Comparison of ENCODE assay signal across 12 cellular contexts in the genomic region with DNA sequence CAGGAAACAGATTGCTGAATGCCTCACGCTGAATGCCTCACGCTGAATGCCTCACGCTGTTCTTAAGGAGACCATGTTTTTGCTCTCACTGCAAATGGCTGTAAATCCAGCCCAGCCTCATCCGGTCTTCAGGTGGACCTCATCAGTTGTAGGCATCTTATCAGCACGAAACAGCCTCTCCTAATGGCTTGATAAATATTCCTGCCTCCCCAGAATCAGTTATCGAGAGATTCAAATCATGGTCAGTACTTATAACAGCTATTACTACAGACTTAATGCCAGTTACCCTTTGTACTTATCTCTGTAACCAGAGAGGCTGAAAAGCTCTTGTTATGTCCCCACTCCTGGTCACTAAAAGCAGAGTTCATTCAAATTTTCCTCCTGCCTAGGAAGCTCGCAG.
"Had no signal": no experiment of that assay in that cellular context is flagged by ENCODE, and none has a peak within 500 bp of the region (broad histone marks: within the 10 kb centered on the region; RNA-seq: fewer than 3 reads in every experiment).

No MANE protein-coding gene starts in this region.

- H3K4me3 Mint-ChIP-seq: activated CD4-positive, alpha-beta T cell treated with anti-CD3 and anti-CD28 coated beads for 36 hours; activated CD8-positive, alpha-beta T cell treated with anti-CD3 and anti-CD28 coated beads for 36 hours had no signal

- H3K36me3 ChIP-seq: ascending aorta, gastrocnemius medialis, right atrium auricular region, tibial artery, vagina had no signal

- H3K4me1 Mint-ChIP-seq: activated CD4-positive, alpha-beta T cell treated with anti-CD3 and anti-CD28 coated beads for 36 hours had no signal

- H3K9me3 ChIP-seq: ascending aorta, gastrocnemius medialis, right atrium auricular region, tibial artery, vagina had no signal

- H3K27ac Mint-ChIP-seq: activated CD4-positive, alpha-beta T cell treated with anti-CD3 and anti-CD28 coated beads for 36 hours; activated CD8-positive, alpha-beta T cell treated with anti-CD3 and anti-CD28 coated beads for 36 hours had no signal

- H3K27me3 ChIP-seq: ascending aorta, gastrocnemius medialis, right atrium auricular region, tibial artery, vagina had no signal

- H3K27ac ChIP-seq: ascending aorta, gastrocnemius medialis, right atrium auricular region, skin epidermis, tibial artery, vagina had no signal

- ATAC-seq: activated CD4-positive, alpha-beta T cell treated with anti-CD3 and anti-CD28 coated beads for 36 hours; activated CD8-positive, alpha-beta T cell treated with anti-CD3 and anti-CD28 coated beads for 36 hours; gastrocnemius medialis had no signal

- DNase-seq: activated CD4-positive, alpha-beta T cell treated with anti-CD3 and anti-CD28 coated beads for 36 hours; activated CD8-positive, alpha-beta memory T cell treated with anti-CD3 and anti-CD28 coated beads, Interleukin-2, amount 50 U/mL, for 4 hours; activated CD8-positive, alpha-beta T cell treated with anti-CD3 and anti-CD28 coated beads for 36 hours; activated naive CD4-positive, alpha-beta T cell; gastrocnemius medialis; midbrain; posterior cingulate gyrus; tibial artery had no signal

- H3K9me3 Mint-ChIP-seq: activated CD8-positive, alpha-beta T cell treated with anti-CD3 and anti-CD28 coated beads for 36 hours had no signal

- H3K4me3 ChIP-seq: ascending aorta, gastrocnemius medialis, right atrium auricular region, skin epidermis, tibial artery, vagina had no signal

- H3K4me1 ChIP-seq: ascending aorta, gastrocnemius medialis, right atrium auricular region had no signal
